Comparison of ENCODE assay signal across 14 cellular contexts in the genomic region with DNA sequence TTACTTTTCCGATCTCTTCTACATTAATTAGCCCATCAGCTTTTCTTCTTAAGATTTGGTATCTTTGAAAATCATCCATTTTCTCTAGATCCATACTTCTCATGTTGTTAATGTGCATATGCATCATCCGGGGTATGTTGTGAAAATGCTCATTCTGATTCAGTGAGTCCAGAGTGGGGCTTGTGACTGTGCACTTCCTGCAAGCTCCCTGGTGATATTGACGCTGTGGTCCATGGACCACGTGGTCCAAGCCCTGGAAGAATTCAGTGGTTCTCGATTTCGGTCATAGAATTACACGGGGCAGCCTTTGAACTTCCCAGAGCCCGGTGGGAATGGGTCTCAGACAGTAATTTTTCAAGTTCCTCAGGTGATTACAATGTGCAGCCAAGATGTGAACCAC.
DNase-seq lines count a peak whose midpoint lies in the region; ATAC-seq and TF ChIP-seq lines count a peak whose summit lies in the region.
"Had no signal": no experiment of that assay in that cellular context is flagged by ENCODE, and none has a peak within 500 bp of the region (broad histone marks: within the 10 kb centered on the region; RNA-seq: fewer than 3 reads in every experiment).

No MANE protein-coding gene starts in this region.

- H3K9me3 Mint-ChIP-seq in progenitor cell of endocrine pancreas (ENCODE audit: low read depth) = peaks cover 3% of the 10 kb centered on the region
- H3K9me3 Mint-ChIP-seq: CD14-positive monocyte; CD8-positive, alpha-beta memory T cell; IgD-negative memory B cell had no signal

- no peaks in the 10 kb centered on the region for H3K4me1 ChIP-seq in aorta (ENCODE audit: control insufficient read depth in 1 of 2, insufficient read depth in 2 of 2, low read length in 2 of 2)
- H3K4me1 ChIP-seq: Caco-2 had no signal

- peak; percentile 53 for DNase-seq in GM12865 (ENCODE audit: low read depth)
- peak; percentile 32 for DNase-seq in SK-MEL-5 (ENCODE audit: low read depth, low spot score)
- no peak for DNase-seq in progenitor cell of endocrine pancreas (ENCODE audit: low spot score, unreplicated experiment)
- no peak for DNase-seq in posterior cingulate gyrus
- no peak for DNase-seq in NCI-H345 treated with DMSO at 0.1 percent for 48 hours (lab: John Stamatoyannopoulos, UW; ENCODE audit: unreplicated experiment)
- DNase-seq in aorta = no peak
- DNase-seq: Caco-2; CD8-positive, alpha-beta memory T cell; GM23248 had no signal

- no peaks in the 10 kb centered on the region for H3K27me3 ChIP-seq in aorta (ENCODE audit: control insufficient read depth in 1 of 2, insufficient read depth in 2 of 2, low read length in 1 of 2)

- ATAC-seq in HG02885 (IDR thresholded peaks at IDR 0.05; ENCODE audit: poor library complexity, unreplicated experiment) (peak; percentile 66), aorta (ENCODE audit: low FRiP score) (no peak)
- ATAC-seq: HCT116 had no signal

- no peak overlapping the region for H3K4me3 ChIP-seq in GM12865 (ENCODE audit: low read depth, low read length)
- no peak overlapping the region for H3K4me3 ChIP-seq in aorta (ENCODE audit: low read length in 2 of 2)
- H3K4me3 ChIP-seq: A549, GM23248 had no signal

- no peaks in the 10 kb centered on the region for H3K36me3 ChIP-seq in aorta (ENCODE audit: control insufficient read depth in 1 of 2, insufficient read depth in 2 of 2, low read length in 1 of 2)

- peaks cover 15% of the 10 kb centered on the region for H3K36me3 Mint-ChIP-seq in progenitor cell of endocrine pancreas (ENCODE audit: insufficient read depth)

- no peaks in the 10 kb centered on the region for H3K9me3 ChIP-seq in aorta (ENCODE audit: control insufficient read depth, low read length)
- H3K9me3 ChIP-seq: A549, Caco-2 had no signal

- TF ChIP-seq CTCF in GM12865 (IDR thresholded peaks at IDR 0.05; ENCODE audit: insufficient read depth, low read depth, low read length, missing control alignments) (no peak), progenitor cell of endocrine pancreas (IDR thresholded peaks at IDR 0.05; ENCODE audit: unreplicated experiment) (no peak)

- peak overlapping the region; percentile 12 for H3K27ac Mint-ChIP-seq in progenitor cell of endocrine pancreas
- H3K27ac Mint-ChIP-seq: IgD-negative memory B cell had no signal

- in situ Hi-C loops in SK-MEL-5 (cut with HindIII; ENCODE audit: low pct_unique_long_range_greater_than_20kb, low sequenced_read_pairs) = no loop called here

- H3K27me3 Mint-ChIP-seq in progenitor cell of endocrine pancreas = no peaks in the 10 kb centered on the region
- H3K27me3 Mint-ChIP-seq: IgD-negative memory B cell had no signal

- no peak overlapping the region for H3K27ac ChIP-seq in aorta (ENCODE audit: low read depth in 1 of 2, low read length in 2 of 2)
- H3K27ac ChIP-seq: A549, GM23248 had no signal

- 82 to 85% methylated on average over 8 of the region's 8 CpGs for WGBS in aorta, 2 donors

- intact Hi-C loops in posterior cingulate gyrus (cut with DNase I) (no loop called here), aorta (cut with DNase I) (no loop called here)

- H3K4me1 Mint-ChIP-seq in progenitor cell of endocrine pancreas (ENCODE audit: low read depth) = peaks cover 15% of the 10 kb centered on the region
- H3K4me1 Mint-ChIP-seq: CD14-positive monocyte had no signal

- no peak overlapping the region for H3K4me3 Mint-ChIP-seq in progenitor cell of endocrine pancreas (ENCODE audit: low read depth)
- H3K4me3 Mint-ChIP-seq: CD14-positive monocyte; CD8-positive, alpha-beta memory T cell; IgD-negative memory B cell had no signal

Comparison
In these comparisons a context has a peak if more than half of its experiments do, and no peak if none do; other contexts are left out.
1. DNase-seq: peak in GM12865 (single experiment) and SK-MEL-5 (single experiment); none in progenitor cell of endocrine pancreas (single experiment), posterior cingulate gyrus (0 of 10), NCI-H345 treated with DMSO at 0.1 percent for 48 hours (single experiment) and aorta (0 of 2).